16 cellular contexts compared by ENCODE assay signal in the genomic region with DNA sequence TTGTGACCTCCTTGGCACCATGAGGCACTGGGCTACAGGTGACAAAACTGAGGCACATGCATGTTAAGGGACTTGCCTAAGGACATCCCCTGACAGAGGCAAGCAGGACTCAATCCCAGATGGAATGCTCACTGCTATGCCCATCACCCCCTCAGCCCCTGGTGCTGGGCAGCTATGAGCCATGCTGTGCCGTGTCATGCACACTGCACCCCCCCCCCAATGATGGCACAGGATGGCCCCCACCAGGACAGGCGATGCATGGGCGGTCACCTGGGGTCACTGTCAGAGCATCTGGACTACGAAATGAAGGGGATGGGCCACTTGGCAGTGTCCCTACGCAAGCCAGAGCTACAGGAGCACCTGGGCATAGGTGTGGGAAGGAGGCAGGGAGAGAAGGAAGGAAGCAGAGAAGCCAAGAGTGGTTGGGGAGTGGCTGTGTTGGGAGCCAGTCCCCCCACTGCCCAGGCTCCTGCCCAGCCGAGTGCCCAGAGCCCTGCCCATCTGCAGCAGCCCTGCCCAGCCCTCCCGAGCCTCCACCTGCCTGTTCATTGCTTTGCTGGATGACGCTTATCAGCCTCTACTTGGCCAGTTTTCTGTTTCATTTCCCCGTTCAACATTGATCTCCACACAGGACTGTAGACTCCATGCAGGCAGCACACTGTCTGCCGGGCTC.
DNase-seq lines count a peak whose midpoint lies in the region; ATAC-seq and TF ChIP-seq lines count a peak whose summit lies in the region.
"Had no signal": no experiment of that assay in that cellular context is flagged by ENCODE, and none has a peak within 500 bp of the region (broad histone marks: within the 10 kb centered on the region; RNA-seq: fewer than 3 reads in every experiment).

No MANE protein-coding gene starts in this region.

- H3K4me3 ChIP-seq in neural cell (ENCODE audit: low read length) (no peak overlapping the region), upper lobe of left lung (no peak overlapping the region), SK-N-SH (ENCODE audit: low read depth in 2 of 2, low read length in 1 of 2) (no peak overlapping the region)

- TF ChIP-seq CTCF in neural cell (IDR thresholded peaks at IDR 0.05; ENCODE audit: poor library complexity, severe bottlenecking) (no peak), upper lobe of left lung (IDR thresholded peaks at IDR 0.05) (no peak), SK-N-SH (IDR thresholded peaks at IDR 0.05) (no peak), chondrocyte (IDR thresholded peaks at IDR 0.05) (no peak)

- H3K9me2 ChIP-seq in neural cell (ENCODE audit: insufficient read depth, low read length) (no peaks in the 10 kb centered on the region), SK-N-SH (no peaks in the 10 kb centered on the region)

- peak; percentile 9 to 24 for ATAC-seq in upper lobe of left lung (ENCODE audit: low FRiP score in 2 of 2)
- ATAC-seq: activated CD8-positive, alpha-beta T cell treated with anti-CD3 and anti-CD28 coated beads, Interleukin-2, amount 10 ng/mL, durations not matched to agents 7 days and 5 days; activated T-helper 17 cell treated with anti-CD3 and anti-CD28 coated beads, Interleukin-2, amount 50 U/mL, for 72 hours had no signal

- DNase-seq in NCI-H2107 treated with DMSO at 0.1 percent for 48 hours (lab: John Stamatoyannopoulos, UW; ENCODE audit: unreplicated experiment), result peak; percentile 41
- DNase-seq in NCI-H2107 (lab: John Stamatoyannopoulos, UW), result no peak
- DNase-seq in upper lobe of left lung, result peak; percentile 42 to 63
- DNase-seq in KBM-7, result no peak
- no peak for DNase-seq in SK-N-SH
- DNase-seq in chondrocyte (ENCODE audit: low spot score), result no peak
- DNase-seq: 8988T; activated CD8-positive, alpha-beta T cell treated with anti-CD3 and anti-CD28 coated beads, Interleukin-2, amount 10 ng/mL, durations not matched to agents 7 days and 5 days; effector memory CD4-positive, alpha-beta T cell; midbrain; NCI-H1694; NCI-H774; stimulated activated CD4-positive, alpha-beta T cell treated with anti-CD3 and anti-CD28 coated beads, Interleukin-1b, Interleukin-23, amount 100 ng/mL, for 48 hours had no signal

- H4K20me1 ChIP-seq in neural cell (ENCODE audit: insufficient read depth), result no peaks in the 10 kb centered on the region
- H4K20me1 ChIP-seq in SK-N-SH (ENCODE audit: insufficient read depth), result no peaks in the 10 kb centered on the region

- H3K36me3 Mint-ChIP-seq in chondrocyte (ENCODE audit: low read depth), result no peaks in the 10 kb centered on the region

- H3K27ac ChIP-seq in cingulate gyrus (ENCODE audit: low read depth, low read length) (peak overlapping the region; percentile 6), neural cell (ENCODE audit: low read length) (peak overlapping the region; percentile 20), upper lobe of left lung (peak overlapping the region in 1 of 4 donors; percentile 46), SK-N-SH (ENCODE audit: low read depth in 2 of 2, low read length in 1 of 2) (no peak overlapping the region)

- no peak overlapping the region for H3K4me3 Mint-ChIP-seq in chondrocyte (ENCODE audit: unreplicated experiment)
- H3K4me3 Mint-ChIP-seq: activated CD8-positive, alpha-beta T cell treated with anti-CD3 and anti-CD28 coated beads, Interleukin-2, amount 10 ng/mL, durations not matched to agents 7 days and 5 days; activated T-helper 17 cell treated with anti-CD3 and anti-CD28 coated beads, Interleukin-2, amount 50 U/mL, for 72 hours had no signal

- no peaks in the 10 kb centered on the region for H3K27me3 ChIP-seq in neural cell (ENCODE audit: insufficient read depth, low read depth, low read length)
- H3K27me3 ChIP-seq in upper lobe of left lung, result no peaks in the 10 kb centered on the region
- H3K27me3 ChIP-seq in SK-N-SH (ENCODE audit: insufficient read depth), result no peaks in the 10 kb centered on the region

- H3K4me1 ChIP-seq in upper lobe of left lung (peaks cover 11 to 31% (median 20%) of the 10 kb centered on the region in 4 donors), SK-N-SH (ENCODE audit: control insufficient read depth in 1 of 2, insufficient read depth in 2 of 2, low read depth in 1 of 2, low read length in 1 of 2) (peaks cover 0 to 27% of the 10 kb centered on the region in 2 experiments; a peak in 1 of 4 replicates)

- H3K4me1 Mint-ChIP-seq in chondrocyte (ENCODE audit: low read depth), result peaks cover 6% of the 10 kb centered on the region
- H3K4me1 Mint-ChIP-seq: activated T-helper 17 cell treated with anti-CD3 and anti-CD28 coated beads, Interleukin-2, amount 50 U/mL, for 72 hours had no signal

- WGBS in upper lobe of left lung, 2 donors, result 67 to 71% methylated on average over 9 to 10 of the region's 10 CpGs
- 39% methylated on average over 9 of the region's 10 CpGs for WGBS in SK-N-SH (ENCODE audit: low lambda C conversion rate)

- no peak overlapping the region for H3K27ac Mint-ChIP-seq in chondrocyte (ENCODE audit: unreplicated experiment)
- H3K27ac Mint-ChIP-seq: activated CD8-positive, alpha-beta T cell treated with anti-CD3 and anti-CD28 coated beads, Interleukin-2, amount 10 ng/mL, durations not matched to agents 7 days and 5 days; activated T-helper 17 cell treated with anti-CD3 and anti-CD28 coated beads, Interleukin-2, amount 50 U/mL, for 72 hours had no signal

- no peak for TF ChIP-seq POLR2A in upper lobe of left lung (IDR thresholded peaks at IDR 0.05)

- H3K4me2 ChIP-seq in neural cell (ENCODE audit: low read length) (no peak overlapping the region), SK-N-SH (no peak overlapping the region)

- in situ Hi-C loops in KBM-7 (cut with MboI; ENCODE audit: low pct_unique_long_range_greater_than_20kb, low sequenced_read_pairs), result no loop called here

- CTCF ChIA-PET in SK-N-SH (lab: Yijun Ruan, JAX), result interaction anchor here (0.9 kb wide), 1 partner anchor 32 kb away, joined by 3 read pairs; no protein-coding TSS in a partner anchor

- H3K9me3 Mint-ChIP-seq in chondrocyte (ENCODE audit: low read depth), result no peaks in the 10 kb centered on the region
- H3K9me3 Mint-ChIP-seq: activated T-helper 17 cell treated with anti-CD3 and anti-CD28 coated beads, Interleukin-2, amount 50 U/mL, for 72 hours had no signal

- no peaks in the 10 kb centered on the region for H3K79me2 ChIP-seq in neural cell (replicated peaks; ENCODE audit: insufficient read depth, low read length)
- H3K79me2 ChIP-seq in SK-N-SH (ENCODE audit: insufficient read depth), result no peaks in the 10 kb centered on the region

- H3F3A ChIP-seq in neural cell (ENCODE audit: insufficient read depth, low read length, poor library complexity, severe bottlenecking) (no peaks in the 10 kb centered on the region), SK-N-SH (replicated peaks; ENCODE audit: insufficient read depth) (no peaks in the 10 kb centered on the region)

- no peaks in the 10 kb centered on the region for H3K36me3 ChIP-seq in neural cell (ENCODE audit: insufficient read depth, low read length)
- no peaks in the 10 kb centered on the region for H3K36me3 ChIP-seq in upper lobe of left lung
- no peaks in the 10 kb centered on the region for H3K36me3 ChIP-seq in SK-N-SH (replicated peaks in 1 of 2; ENCODE audit: control insufficient read depth in 1 of 2, insufficient read depth in 2 of 2, low read length in 1 of 2)

- TF ChIP-seq RAD21 in neural cell (conservative IDR thresholded peaks at IDR 0.05) (no peak), SK-N-SH (IDR thresholded peaks at IDR 0.05; ENCODE audit: low read length) (no peak)

- H3K9me3 ChIP-seq in neural cell (ENCODE audit: low read length), result no peaks in the 10 kb centered on the region
- H3K9me3 ChIP-seq in upper lobe of left lung, result no peaks in the 10 kb centered on the region
- H3K9me3 ChIP-seq in SK-N-SH, result no peaks in the 10 kb centered on the region

- H3K27me3 Mint-ChIP-seq in chondrocyte (ENCODE audit: low read depth), result peaks cover 22% of the 10 kb centered on the region

- H3K9ac ChIP-seq in neural cell (ENCODE audit: low read length) (no peak overlapping the region), SK-N-SH (no peak overlapping the region)

- H2AFZ ChIP-seq in neural cell (ENCODE audit: low read depth, low read length) (no peak overlapping the region), SK-N-SH (ENCODE audit: low read depth) (no peak overlapping the region)

- TF ChIP-seq EP300 in neural cell (conservative IDR thresholded peaks at IDR 0.05; ENCODE audit: poor library complexity, severe bottlenecking), result no peak
- TF ChIP-seq EP300 in upper lobe of left lung (IDR thresholded peaks at IDR 0.05), result no peak
- no peak for TF ChIP-seq EP300 in SK-N-SH (IDR thresholded peaks at IDR 0.05; ENCODE audit: borderline replicate concordance in 1 of 2, low read depth in 1 of 2, low read length in 1 of 2)

- POLR2A ChIA-PET in SK-N-SH (lab: Yijun Ruan, JAX), result no interaction called here

TF ChIP-seq in neural cell, 6 proteins besides CTCF, POLR2A, EP300 and RAD21 (continues in another document):
- TF ChIP-seq TAF1 (IDR thresholded peaks at IDR 0.05; ENCODE audit: low read depth) (no peak), MXI1 (conservative IDR thresholded peaks at IDR 0.05; ENCODE audit: poor library complexity, severe bottlenecking) (no peak)

TF ChIP-seq in SK-N-SH, 30 proteins besides CTCF, POLR2A, EP300 and RAD21:
- TF ChIP-seq SIN3A (IDR thresholded peaks at IDR 0.05; ENCODE audit: borderline replicate concordance, low read depth, low read length) (no peak), YY1 (IDR thresholded peaks at IDR 0.05; ENCODE audit: low read depth) (no peak), MXI1 (IDR thresholded peaks at IDR 0.05; ENCODE audit: low read depth, low read length) (no peak), TCF12 (IDR thresholded peaks at IDR 0.05) (no peak), TEAD4 (IDR thresholded peaks at IDR 0.05; ENCODE audit: borderline replicate concordance, insufficient read depth) (no peak), EZH2phosphoT487 (IDR thresholded peaks at IDR 0.05; ENCODE audit: borderline replicate concordance, low read depth) (no peak), POLR2AphosphoS5 (IDR thresholded peaks at IDR 0.05; ENCODE audit: low read depth, low read length) (no peak), IRF3 (IDR thresholded peaks at IDR 0.05; ENCODE audit: low read depth, low read length) (no peak), RFX5 (IDR thresholded peaks at IDR 0.05; ENCODE audit: low read length) (no peak), RXRA (IDR thresholded peaks at IDR 0.05; ENCODE audit: borderline replicate concordance, low read depth) (no peak)

Comparison
In these comparisons a context has a peak if more than half of its experiments do, and no peak if none do; other contexts are left out.
1. DNase-seq: peak in NCI-H2107 treated with DMSO at 0.1 percent for 48 hours (single experiment) and upper lobe of left lung (2 of 2); none in NCI-H2107 (single experiment), KBM-7 (single experiment), SK-N-SH (single experiment) and chondrocyte (single experiment).
2. H3K27ac ChIP-seq: peak in cingulate gyrus (single experiment) and neural cell (single experiment); none in SK-N-SH (0 of 2).